In the genomic region with DNA sequence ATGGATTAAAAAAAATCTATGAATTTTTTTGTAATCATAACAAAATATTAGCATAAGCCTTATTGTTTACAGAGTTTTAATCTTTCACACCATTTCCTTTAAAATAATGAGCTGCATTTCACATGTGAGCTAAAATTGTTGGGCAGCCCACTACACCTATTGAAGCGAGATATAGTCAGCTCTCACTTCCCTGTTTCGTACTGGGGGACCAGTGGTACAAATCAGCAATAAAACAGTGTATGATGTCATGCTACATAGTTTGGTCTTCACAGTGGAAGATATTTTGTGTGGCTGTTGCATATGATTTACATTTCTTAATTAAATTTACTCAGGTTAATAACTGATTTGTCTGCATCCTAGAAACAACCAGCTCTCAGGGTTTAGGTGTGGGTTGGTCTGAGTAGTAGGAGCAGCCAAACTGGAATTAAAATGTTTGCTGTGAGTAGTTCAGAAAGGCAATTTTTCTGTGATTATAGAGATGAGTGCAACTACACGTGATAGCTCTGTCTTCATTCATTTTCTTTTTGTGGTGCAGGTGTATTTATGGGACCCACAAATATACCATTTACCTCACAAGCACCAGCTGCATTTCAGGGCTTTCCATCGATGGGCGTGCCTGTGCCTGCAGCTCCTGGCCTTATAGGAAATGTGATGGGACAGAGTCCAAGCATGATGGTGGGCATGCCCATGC, we compare ENCODE assay signal across 13 cellular contexts.
DNase-seq lines count a peak whose midpoint lies in the region; ATAC-seq and TF ChIP-seq lines count a peak whose summit lies in the region.
"Had no signal": no experiment of that assay in that cellular context is flagged by ENCODE, and none has a peak within 500 bp of the region (broad histone marks: within the 10 kb centered on the region; RNA-seq: fewer than 3 reads in every experiment).

No MANE protein-coding gene starts in this region.

- H3K4me3 ChIP-seq in Peyer's patch = no peak overlapping the region

- H3K9me3 Mint-ChIP-seq in memory B cell = no peaks in the 10 kb centered on the region
- H3K9me3 Mint-ChIP-seq: effector memory CD8-positive, alpha-beta T cell; naive thymus-derived CD8-positive, alpha-beta T cell had no signal

- no peaks in the 10 kb centered on the region for H3K9me3 ChIP-seq in Peyer's patch

- no peak overlapping the region for H3K27ac Mint-ChIP-seq in memory B cell
- H3K27ac Mint-ChIP-seq: effector memory CD8-positive, alpha-beta T cell had no signal

- H3K27me3 Mint-ChIP-seq in memory B cell = no peaks in the 10 kb centered on the region
- H3K27me3 Mint-ChIP-seq: effector memory CD8-positive, alpha-beta T cell; naive thymus-derived CD8-positive, alpha-beta T cell had no signal

- ATAC-seq in GM19043 (IDR thresholded peaks at IDR 0.05; ENCODE audit: low read depth, unreplicated experiment) (peak; percentile 100), GM21825 (IDR thresholded peaks at IDR 0.05; ENCODE audit: unreplicated experiment) (peak; percentile 100), HG03342 (IDR thresholded peaks at IDR 0.05; ENCODE audit: unreplicated experiment) (peak; percentile 100), memory B cell (ENCODE audit: low read depth) (peak; percentile 100)
- ATAC-seq: effector memory CD8-positive, alpha-beta T cell; naive thymus-derived CD8-positive, alpha-beta T cell had no signal

- DNase-seq in memory B cell (ENCODE audit: low spot score in 2 of 2) (peak in 1 of 2 donors; percentile 7), hippocampal formation (lab: John Stamatoyannopoulos, UW) (no peak), Peyer's patch (no peak), NCI-H82 treated with DMSO at 0.1 percent for 48 hours (lab: John Stamatoyannopoulos, UW; ENCODE audit: unreplicated experiment) (no peak), DMS153 (lab: John Stamatoyannopoulos, UW) (no peak)
- DNase-seq: activated CD4-positive, alpha-beta T cell treated with anti-CD3 and anti-CD28 coated beads for 4 hours; DND-41; effector memory CD8-positive, alpha-beta T cell; naive thymus-derived CD8-positive, alpha-beta T cell; NCI-H146 had no signal

- H3K4me1 ChIP-seq in Peyer's patch = no peaks in the 10 kb centered on the region

- H3K4me1 Mint-ChIP-seq in memory B cell = peaks cover 7% of the 10 kb centered on the region

- no peak overlapping the region for H3K27ac ChIP-seq in Peyer's patch

- TF ChIP-seq POLR2A in Peyer's patch (IDR thresholded peaks at IDR 0.05) = no peak

- H3K36me3 Mint-ChIP-seq in memory B cell = peaks cover 20% of the 10 kb centered on the region

- TF ChIP-seq CTCF in Peyer's patch (IDR thresholded peaks at IDR 0.05) = no peak

- H3K4me3 Mint-ChIP-seq in memory B cell = no peak overlapping the region
- H3K4me3 Mint-ChIP-seq: effector memory CD8-positive, alpha-beta T cell; naive thymus-derived CD8-positive, alpha-beta T cell had no signal

- no peaks in the 10 kb centered on the region for H3K27me3 ChIP-seq in Peyer's patch

- H3K36me3 ChIP-seq in Peyer's patch = peaks cover 0 to 41% (median 0%) of the 10 kb centered on the region in 3 donors
